ENCODE assay signal across 16 cellular contexts in the genomic region with DNA sequence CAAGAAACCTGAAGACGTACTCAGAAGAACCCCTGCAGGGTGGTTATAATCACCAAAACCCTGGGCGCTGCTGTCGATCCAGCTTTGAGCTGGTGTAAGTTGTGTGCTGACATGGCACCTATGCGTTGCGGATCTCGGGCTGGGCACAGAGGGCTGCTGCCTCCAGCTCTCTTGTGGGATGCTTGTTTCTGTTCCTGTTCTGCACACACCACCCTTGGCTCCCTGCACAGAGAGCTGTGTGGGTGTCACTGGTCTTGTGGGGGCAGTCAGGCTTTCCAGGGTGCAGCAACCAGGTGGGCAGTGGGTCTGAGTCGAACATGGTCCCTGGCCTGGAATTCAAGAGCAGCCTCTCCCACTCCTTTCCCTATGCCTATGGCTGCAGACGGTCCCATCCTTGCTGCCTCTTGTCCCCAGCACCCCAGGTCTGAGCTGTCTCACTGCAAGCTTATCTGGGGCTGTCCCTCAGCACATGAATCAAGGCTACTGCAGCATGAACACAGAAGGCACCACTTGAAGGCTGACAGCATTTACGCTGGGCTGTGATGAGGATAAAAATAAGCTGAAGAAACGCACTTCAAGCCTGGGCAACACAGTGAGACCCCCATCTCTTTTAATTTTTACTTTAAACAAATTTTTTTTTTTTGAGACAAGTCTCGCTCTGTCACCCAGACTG. TPM values are rescaled to one million over a fixed set of nuclear protein-coding genes. Genes with fewer than 3 reads are reported as not detected.
A peak's percentile ranks its signal among the peaks of the same experiment; 100 is the strongest.
DNase-seq lines count a peak whose midpoint lies in the region; ATAC-seq, FAIRE-seq and TF ChIP-seq lines count a peak whose summit lies in the region.
"Had no signal": no experiment of that assay in that cellular context is flagged by ENCODE, and none has a peak within 500 bp of the region (broad histone marks: within the 10 kb centered on the region; RNA-seq: fewer than 3 reads in every experiment).

No MANE protein-coding gene starts in this region.

- no peak overlapping the region for H3K27ac ChIP-seq in A549
- no peak overlapping the region for H3K27ac ChIP-seq in CD4-positive, alpha-beta T cell (ENCODE audit: low read depth, low read length)
- no peak overlapping the region for H3K27ac ChIP-seq in HepG2 (ENCODE audit: extremely low read length, insufficient read depth, low read length)
- H3K27ac ChIP-seq in colonic mucosa, result no peak overlapping the region
- H3K27ac ChIP-seq: BLaER1 treated with 17β-estradiol and CSF1 and Interleukin-3, amounts not matched to agents 10 nM and 100 nM; tibial artery had no signal

- H3K4me2 ChIP-seq in A549 (no peak overlapping the region), HepG2 (ENCODE audit: low read depth, low read length) (no peak overlapping the region)
- H3K4me2 ChIP-seq: BLaER1 treated with 17β-estradiol and CSF1 and Interleukin-3, amounts not matched to agents 10 nM and 100 nM had no signal

- no peak for TF ChIP-seq RAD21 in A549 (conservative IDR thresholded peaks at IDR 0.05 in 1 of 2, IDR thresholded peaks at IDR 0.05 in 1 of 2)
- TF ChIP-seq RAD21 in HepG2 (CRISPR knock-in tag; IDR thresholded peaks at IDR 0.05), result no peak

- H3K4me1 ChIP-seq in A549 (no peaks in the 10 kb centered on the region), HepG2 (ENCODE audit: insufficient read depth, low read length) (no peaks in the 10 kb centered on the region), colonic mucosa (no peaks in the 10 kb centered on the region)
- H3K4me1 ChIP-seq: tibial artery had no signal

- H3K9ac ChIP-seq in HepG2 (ENCODE audit: insufficient read depth, low read depth, low read length) (no peak overlapping the region), colonic mucosa (ENCODE audit: low read depth in 2 of 2, low read length in 2 of 2) (no peak overlapping the region)

- no peak for TF ChIP-seq POLR2A in A549 (IDR thresholded peaks at IDR 0.05; ENCODE audit: low read length)
- peak in 1 of 2 experiments; percentile 52; a peak in 1 of 4 replicates for TF ChIP-seq POLR2A in HepG2 (IDR thresholded peaks at IDR 0.05; ENCODE audit: insufficient read depth in 1 of 2, low read depth in 2 of 2, low read length in 2 of 2)

- no peaks in the 10 kb centered on the region for H3K27me3 ChIP-seq in CD4-positive, alpha-beta T cell (ENCODE audit: control insufficient read depth, insufficient read depth, low read length)
- no peaks in the 10 kb centered on the region for H3K27me3 ChIP-seq in HepG2 (ENCODE audit: control insufficient read depth in 1 of 2, insufficient read depth in 2 of 2, low read length in 2 of 2)
- no peaks in the 10 kb centered on the region for H3K27me3 ChIP-seq in colonic mucosa
- H3K27me3 ChIP-seq: BLaER1 treated with 17β-estradiol and CSF1 and Interleukin-3, amounts not matched to agents 10 nM and 100 nM; tibial artery had no signal

- BruUV-seq in HepG2 (replicated peaks; lab: Mats Ljungman, UMichigan), result no TSS peak

- peak overlapping the region; percentile 11 for H3K4me3 Mint-ChIP-seq in CD4-positive, alpha-beta T cell
- H3K4me3 Mint-ChIP-seq in activated CD8-positive, alpha-beta T cell treated with anti-CD3 and anti-CD28 coated beads for 36 hours, result no peak overlapping the region

- H3K79me2 ChIP-seq in HepG2 (ENCODE audit: insufficient read depth, low read length), result no peaks in the 10 kb centered on the region

- 92% methylated on average over 11 of the region's 11 CpGs for WGBS in A549 (ENCODE audit: missing lambda C conversion rate)
- WGBS in HepG2 (ENCODE audit: low lambda C conversion rate), result 93% methylated on average over 11 of the region's 11 CpGs

- no peak for TF ChIP-seq EP300 in A549 (IDR thresholded peaks at IDR 0.05)
- TF ChIP-seq EP300 in HepG2 (IDR thresholded peaks at IDR 0.05; ENCODE audit: low read depth in 2 of 2, low read length in 2 of 2), result no peak
- no peak for TF ChIP-seq EP300 in HepG2 (CRISPR knock-in tag; IDR thresholded peaks at IDR 0.05; ENCODE audit: borderline replicate concordance)

- POLR2A ChIA-PET in A549 (lab: Yijun Ruan, JAX) (no interaction called here), HepG2 (lab: Yijun Ruan, JAX) (interaction anchor here (1.5 to 1.6 kb wide), 2 partner anchors 36 to 41 kb away, joined by 4 to 8 read pairs; no protein-coding TSS in a partner anchor), GM10248 (lab: Yijun Ruan, JAX) (no interaction called here)
- POLR2A ChIA-PET in CD4-positive, alpha-beta T cell (lab: Charles Lee), result interaction anchor here (0.6 to 6.9 kb wide), 8 partner anchors 15 to 129 kb away, joined by 3 to 63 read pairs (median 6); partner anchors contain the start of gene VPS9D1
- POLR2A ChIA-PET in activated CD8-positive, alpha-beta T cell treated with anti-CD3 and anti-CD28 coated beads for 36 hours (lab: Charles Lee), result interaction anchor here (0.7 to 2.7 kb wide), 9 partner anchors 8 to 147 kb away, joined by 3 to 12 read pairs (median 4); no protein-coding TSS in a partner anchor

- no peaks in the 10 kb centered on the region for H4K20me1 ChIP-seq in HepG2 (ENCODE audit: insufficient read depth, low read length)

- in situ Hi-C loops in HepG2 (cut with HindIII; ENCODE audit: extremely low pct_ligation_motif_present, low pct_unique_long_range_greater_than_20kb), result no loop called here

- no peak for TF ChIP-seq CTCF in A549 (IDR thresholded peaks at IDR 0.05)
- no peak for TF ChIP-seq CTCF in CD4-positive, alpha-beta T cell (IDR thresholded peaks at IDR 0.05)
- no peak for TF ChIP-seq CTCF in activated CD8-positive, alpha-beta T cell treated with anti-CD3 and anti-CD28 coated beads for 36 hours (IDR thresholded peaks at IDR 0.05)
- TF ChIP-seq CTCF in HepG2 (CRISPR knock-in tag; IDR thresholded peaks at IDR 0.05), result no peak
- no peak for TF ChIP-seq CTCF in GM10248 (IDR thresholded peaks at IDR 0.05; ENCODE audit: control extremely low read depth, extremely low read depth, low read depth, missing control alignments)
- TF ChIP-seq CTCF in colonic mucosa (IDR thresholded peaks at IDR 0.05), result no peak

- no peak overlapping the region for H3K4me3 ChIP-seq in A549
- no peak overlapping the region for H3K4me3 ChIP-seq in HepG2 (replicated peaks in 1 of 3; ENCODE audit: insufficient read depth in 1 of 3, low read depth in 2 of 3, low read length in 3 of 3)
- H3K4me3 ChIP-seq in colonic mucosa, result no peak overlapping the region
- H3K4me3 ChIP-seq: BLaER1 treated with 17β-estradiol and CSF1 and Interleukin-3, amounts not matched to agents 10 nM and 100 nM; tibial artery had no signal

- no peak for FAIRE-seq in A549 (lab: Jason Lieb, UNC)
- no peak for FAIRE-seq in HepG2 (lab: Jason Lieb, UNC)

- no peaks in the 10 kb centered on the region for H3K27me3 Mint-ChIP-seq in CD4-positive, alpha-beta T cell
- no peaks in the 10 kb centered on the region for H3K27me3 Mint-ChIP-seq in activated CD8-positive, alpha-beta T cell treated with anti-CD3 and anti-CD28 coated beads for 36 hours

- no peak overlapping the region for H2AFZ ChIP-seq in HepG2 (ENCODE audit: low read length)

- peak overlapping the region; percentile 64 for H3K27ac Mint-ChIP-seq in CD4-positive, alpha-beta T cell
- H3K27ac Mint-ChIP-seq in activated CD8-positive, alpha-beta T cell treated with anti-CD3 and anti-CD28 coated beads for 36 hours, result no peak overlapping the region

- CTCF ChIA-PET in A549 (lab: Yijun Ruan, JAX), result interaction anchor here (0.6 to 2.6 kb wide), 9 partner anchors 9 to 352 kb away, joined by 3 to 14 read pairs (median 3); no protein-coding TSS in a partner anchor
- CTCF ChIA-PET in CD4-positive, alpha-beta T cell (lab: Charles Lee), result no interaction called here
- CTCF ChIA-PET in activated CD8-positive, alpha-beta T cell treated with anti-CD3 and anti-CD28 coated beads for 36 hours (lab: Charles Lee), result interaction anchor here (1.5 to 4.8 kb wide), 3 partner anchors 36 to 119 kb away, joined by 3 to 21 read pairs (median 7); no protein-coding TSS in a partner anchor
- CTCF ChIA-PET in HepG2 (lab: Yijun Ruan, JAX; ENCODE audit: low intra/inter-chr PET ratio, low total read pairs), result no interaction called here
- CTCF ChIA-PET in GM10248 (lab: Yijun Ruan, JAX), result interaction anchor here (0.8 to 1.7 kb wide), 3 partner anchors 15 to 119 kb away, joined by 3 to 9 read pairs (median 3); no protein-coding TSS in a partner anchor

- no peaks in the 10 kb centered on the region for H3K9me3 ChIP-seq in A549
- no peaks in the 10 kb centered on the region for H3K9me3 ChIP-seq in CD4-positive, alpha-beta T cell (ENCODE audit: control insufficient read depth, low read length)
- H3K9me3 ChIP-seq in HepG2 (ENCODE audit: low read length), result no peaks in the 10 kb centered on the region
- H3K9me3 ChIP-seq in colonic mucosa, result no peaks in the 10 kb centered on the region
- H3K9me3 ChIP-seq: BLaER1 treated with 17β-estradiol and CSF1 and Interleukin-3, amounts not matched to agents 10 nM and 100 nM; tibial artery had no signal

- intact Hi-C loops in CD4-positive, alpha-beta T cell (cut with DNase I, micrococcal nuclease), result no loop called here
- intact Hi-C loops in activated CD8-positive, alpha-beta T cell treated with anti-CD3 and anti-CD28 coated beads for 36 hours (cut with micrococcal nuclease), result no loop called here
- intact Hi-C loops in HepG2 (cut with micrococcal nuclease; ENCODE audit: unreplicated experiment), result no loop called here
- intact Hi-C loops in colonic mucosa (cut with DNase I), result no loop called here

- ATAC-seq in A549, result peak; percentile 5 to 10; a peak in 3 of 6 replicates
- no peak for ATAC-seq in CD4-positive, alpha-beta T cell (ENCODE audit: poor library complexity)
- peak; percentile 27 for ATAC-seq in activated CD8-positive, alpha-beta T cell treated with anti-CD3 and anti-CD28 coated beads for 36 hours
- ATAC-seq in HepG2, result no peak

- H3K36me3 ChIP-seq in HepG2 (replicated peaks in 1 of 2; ENCODE audit: control insufficient read depth in 1 of 2, insufficient read depth in 2 of 2, low read length in 2 of 2) (peaks cover 50 to 91% of the 10 kb centered on the region in 2 experiments), colonic mucosa (peaks cover 28% of the 10 kb centered on the region)

- H3K9me3 Mint-ChIP-seq in CD4-positive, alpha-beta T cell, result no peaks in the 10 kb centered on the region
- no peaks in the 10 kb centered on the region for H3K9me3 Mint-ChIP-seq in activated CD8-positive, alpha-beta T cell treated with anti-CD3 and anti-CD28 coated beads for 36 hours

- peaks cover 37% of the 10 kb centered on the region for H3K4me1 Mint-ChIP-seq in CD4-positive, alpha-beta T cell (ENCODE audit: low read depth)
- H3K4me1 Mint-ChIP-seq in activated CD8-positive, alpha-beta T cell treated with anti-CD3 and anti-CD28 coated beads for 36 hours (ENCODE audit: low read depth), result peaks cover 31% of the 10 kb centered on the region

- DNase-seq in A549 (ENCODE audit: low read depth in 1 of 2, low spot score in 1 of 2) (no peak), HepG2 (ENCODE audit: low spot score) (no peak), GM10248 (ENCODE audit: extremely low spot score) (no peak), colonic mucosa (no peak), COLO829 (ENCODE audit: low spot score) (no peak)
- no peak for DNase-seq in CD4-positive, alpha-beta T cell
- no peak for DNase-seq in activated CD8-positive, alpha-beta T cell treated with anti-CD3 and anti-CD28 coated beads for 36 hours
- no peak for DNase-seq in effector CD4-positive, alpha-beta T cell
- DNase-seq: activated CD4-positive, alpha-beta T cell treated with anti-CD3 and anti-CD28 coated beads, Interleukin-2, amount 50 U/mL, for 1 hour; activated gamma-delta T cell treated with Interleukin-2 at 50 U/mL for 16 hours; NCI-H2107; NCI-H82; SHP77; stimulated activated CD4-positive, alpha-beta T cell treated with anti-CD3 and anti-CD28 coated beads, Interleukin-15, amount 100 ng/mL, for 24 hours; tibial artery had no signal

- peaks cover 56% of the 10 kb centered on the region for H3K36me3 Mint-ChIP-seq in CD4-positive, alpha-beta T cell (ENCODE audit: low read depth)
- H3K36me3 Mint-ChIP-seq in activated CD8-positive, alpha-beta T cell treated with anti-CD3 and anti-CD28 coated beads for 36 hours (ENCODE audit: low read depth), result peaks cover 43% of the 10 kb centered on the region

RNA-seq across cellular contexts. Expression of gene ZNF276, which starts 20.1 kb away (rescaled TPM):
- polyA plus RNA-seq in A549 (2011; rRNA removed), result 6.5 and 7.5 TPM in 2 replicates
- 16.8 and 18.4 TPM in 2 replicates for polyA plus RNA-seq in A549 (2012; cell fraction: cytosol; rRNA removed)
- 71.3 and 108 TPM in 2 replicates for polyA plus RNA-seq in A549 (2012; cell fraction: nucleus; rRNA removed)
- 14.0 to 15.4 TPM (median 15.1 TPM) in 3 replicates for polyA plus RNA-seq in A549 (2017; fragmentation: RNase III; extraction: RNeasy Plus Mini Kit Qiagen cat#74134 plus additional on column Dnase treatment)
- polyA minus RNA-seq in A549 (2011; rRNA and poly(A)+ RNA removed), result 10.0 and 10.3 TPM in 2 replicates
- total RNA-seq in CD4-positive, alpha-beta T cell, result 100 to 1,000 TPM; 127 to 137 TPM
- 10 to 100 TPM; 24.6 to 27.9 TPM for total RNA-seq in activated CD8-positive, alpha-beta T cell treated with anti-CD3 and anti-CD28 coated beads for 36 hours
- total RNA-seq in HepG2 (2016; rRNA removed; fragmentation: Illumina TruSeq; extraction: Trizol), result 6.8 and 17.7 TPM in 2 replicates
- 4.4 and 4.7 TPM in 2 replicates for total RNA-seq in HepG2 (2016; cell fraction: cytosol; rRNA removed; fragmentation: Illumina TruSeq; extraction: Trizol; ENCODE audit: low read depth)
- total RNA-seq in HepG2 (2016; cell fraction: insoluble cytoplasmic fraction; rRNA removed; fragmentation: Illumina TruSeq; extraction: Trizol), result 4.5 and 15.9 TPM in 2 replicates
- total RNA-seq in HepG2 (2016; cell fraction: membrane; rRNA removed; fragmentation: Illumina TruSeq; extraction: Trizol), result 5.4 and 8.2 TPM in 2 replicates
- total RNA-seq in HepG2 (2016; cell fraction: nucleus; rRNA removed; fragmentation: Illumina TruSeq; extraction: Trizol), result 22.3 and 26.8 TPM in 2 replicates
- 18.0 and 24.3 TPM in 2 replicates for polyA plus RNA-seq in HepG2 (2011; rRNA removed)
- polyA plus RNA-seq in HepG2 (2011; cell fraction: cytosol; rRNA removed), result 8.0 and 12.2 TPM in 2 replicates
- 148 and 167 TPM in 2 replicates for polyA plus RNA-seq in HepG2 (2011; cell fraction: nucleus; rRNA removed)
- polyA plus RNA-seq in HepG2 (2012), result 16.1 and 20.0 TPM in 2 replicates
- polyA plus RNA-seq in HepG2 (2016; cell fraction: cytosol; fragmentation: Illumina TruSeq; extraction: Trizol; ENCODE audit: low read depth), result 2.3 and 3.4 TPM in 2 replicates
- polyA plus RNA-seq in HepG2 (2016; cell fraction: insoluble cytoplasmic fraction; fragmentation: Illumina TruSeq; extraction: Trizol; ENCODE audit: low read depth), result 7.0 and 9.8 TPM in 2 replicates
- 4.7 and 8.3 TPM in 2 replicates for polyA plus RNA-seq in HepG2 (2016; cell fraction: membrane; fragmentation: Illumina TruSeq; extraction: Trizol; ENCODE audit: low read depth)
- polyA plus RNA-seq in HepG2 (2016; cell fraction: nucleus; fragmentation: Illumina TruSeq; extraction: Trizol; ENCODE audit: insufficient read depth, low read depth), result 66.1 and 72.8 TPM in 2 replicates
- 14.5 and 22.1 TPM in 2 replicates for polyA minus RNA-seq in HepG2 (2011; rRNA and poly(A)+ RNA removed; ENCODE audit: low replicate concordance)
- 4.0 and 6.3 TPM in 2 replicates for polyA minus RNA-seq in HepG2 (2011; cell fraction: cytosol; rRNA and poly(A)+ RNA removed)
- 27.8 and 28.5 TPM in 2 replicates for polyA minus RNA-seq in HepG2 (2011; cell fraction: nucleus; rRNA and poly(A)+ RNA removed)
- 10 to 100 TPM; 19.2 to 30.6 TPM for total RNA-seq in colonic mucosa

RNA-seq across cellular contexts. Expression of gene VPS9D1, which starts 20.8 kb away (rescaled TPM):
- 2.1 and 2.7 TPM in 2 replicates for polyA plus RNA-seq in A549 (2011; rRNA removed)
- 3.1 and 4.3 TPM in 2 replicates for polyA plus RNA-seq in A549 (2012; cell fraction: cytosol; rRNA removed)
- polyA plus RNA-seq in A549 (2012; cell fraction: nucleus; rRNA removed), result 18.7 and 21.0 TPM in 2 replicates
- 3.0 to 5.8 TPM (median 5.4 TPM) in 3 replicates for polyA plus RNA-seq in A549 (2017; fragmentation: RNase III; extraction: RNeasy Plus Mini Kit Qiagen cat#74134 plus additional on column Dnase treatment)
- 1.5 and 2.4 TPM in 2 replicates for polyA minus RNA-seq in A549 (2011; rRNA and poly(A)+ RNA removed)
- 10 to 100 TPM; 18.5 to 21.8 TPM for total RNA-seq in CD4-positive, alpha-beta T cell
- 1 to 10 TPM; 1.5 to 1.6 TPM for total RNA-seq in activated CD8-positive, alpha-beta T cell treated with anti-CD3 and anti-CD28 coated beads for 36 hours
- 3.8 and 10.1 TPM in 2 replicates for total RNA-seq in HepG2 (2016; rRNA removed; fragmentation: Illumina TruSeq; extraction: Trizol)
- 2.4 and 3.2 TPM in 2 replicates for total RNA-seq in HepG2 (2016; cell fraction: cytosol; rRNA removed; fragmentation: Illumina TruSeq; extraction: Trizol; ENCODE audit: low read depth)
- total RNA-seq in HepG2 (2016; cell fraction: insoluble cytoplasmic fraction; rRNA removed; fragmentation: Illumina TruSeq; extraction: Trizol), result 4.2 and 9.2 TPM in 2 replicates
- total RNA-seq in HepG2 (2016; cell fraction: membrane; rRNA removed; fragmentation: Illumina TruSeq; extraction: Trizol), result 5.2 and 6.8 TPM in 2 replicates
- 13.1 and 15.5 TPM in 2 replicates for total RNA-seq in HepG2 (2016; cell fraction: nucleus; rRNA removed; fragmentation: Illumina TruSeq; extraction: Trizol)
- 13.2 and 18.6 TPM in 2 replicates for polyA plus RNA-seq in HepG2 (2011; rRNA removed)
- 4.5 and 5.7 TPM in 2 replicates for polyA plus RNA-seq in HepG2 (2011; cell fraction: cytosol; rRNA removed)
- 111 and 130 TPM in 2 replicates for polyA plus RNA-seq in HepG2 (2011; cell fraction: nucleus; rRNA removed)
- 7.5 and 10.0 TPM in 2 replicates for polyA plus RNA-seq in HepG2 (2012)
- polyA plus RNA-seq in HepG2 (2016; cell fraction: cytosol; fragmentation: Illumina TruSeq; extraction: Trizol; ENCODE audit: low read depth), result 2.5 and 3.3 TPM in 2 replicates
- polyA plus RNA-seq in HepG2 (2016; cell fraction: insoluble cytoplasmic fraction; fragmentation: Illumina TruSeq; extraction: Trizol; ENCODE audit: low read depth), result 4.6 and 6.5 TPM in 2 replicates
- 5.7 and 6.3 TPM in 2 replicates for polyA plus RNA-seq in HepG2 (2016; cell fraction: membrane; fragmentation: Illumina TruSeq; extraction: Trizol; ENCODE audit: low read depth)
- 51.9 and 55.4 TPM in 2 replicates for polyA plus RNA-seq in HepG2 (2016; cell fraction: nucleus; fragmentation: Illumina TruSeq; extraction: Trizol; ENCODE audit: insufficient read depth, low read depth)
- polyA minus RNA-seq in HepG2 (2011; rRNA and poly(A)+ RNA removed; ENCODE audit: low replicate concordance), result 4.4 and 8.1 TPM in 2 replicates
- 2.2 and 5.0 TPM in 2 replicates for polyA minus RNA-seq in HepG2 (2011; cell fraction: cytosol; rRNA and poly(A)+ RNA removed)
- polyA minus RNA-seq in HepG2 (2011; cell fraction: nucleus; rRNA and poly(A)+ RNA removed), result 6.8 and 7.5 TPM in 2 replicates
- total RNA-seq in colonic mucosa, result 10 to 100 TPM; 11.9 to 12.7 TPM

RNA-seq across cellular contexts. Expression of gene SPATA2L, which starts 40.0 kb away (rescaled TPM):
- polyA plus RNA-seq in A549 (2011; rRNA removed), result 3.5 and 3.6 TPM in 2 replicates
- polyA plus RNA-seq in A549 (2012; cell fraction: cytosol; rRNA removed), result 9.1 and 12.3 TPM in 2 replicates
- polyA plus RNA-seq in A549 (2012; cell fraction: nucleus; rRNA removed), result 16.2 and 21.7 TPM in 2 replicates
- polyA plus RNA-seq in A549 (2017; fragmentation: RNase III; extraction: RNeasy Plus Mini Kit Qiagen cat#74134 plus additional on column Dnase treatment), result 4.7 to 5.2 TPM (median 4.9 TPM) in 3 replicates
- 3.0 and 3.7 TPM in 2 replicates for polyA minus RNA-seq in A549 (2011; rRNA and poly(A)+ RNA removed)
- total RNA-seq in CD4-positive, alpha-beta T cell, result 10 to 100 TPM; 26.1 to 28.3 TPM
- 1 to 10 TPM; 2.6 to 3.3 TPM for total RNA-seq in activated CD8-positive, alpha-beta T cell treated with anti-CD3 and anti-CD28 coated beads for 36 hours
- 17.0 and 20.7 TPM in 2 replicates for total RNA-seq in HepG2 (2016; rRNA removed; fragmentation: Illumina TruSeq; extraction: Trizol)
- total RNA-seq in HepG2 (2016; cell fraction: cytosol; rRNA removed; fragmentation: Illumina TruSeq; extraction: Trizol; ENCODE audit: low read depth), result 5.1 and 5.8 TPM in 2 replicates
- 16.3 and 20.7 TPM in 2 replicates for total RNA-seq in HepG2 (2016; cell fraction: insoluble cytoplasmic fraction; rRNA removed; fragmentation: Illumina TruSeq; extraction: Trizol)
- total RNA-seq in HepG2 (2016; cell fraction: membrane; rRNA removed; fragmentation: Illumina TruSeq; extraction: Trizol), result 12.5 and 13.4 TPM in 2 replicates
- 9.5 and 13.5 TPM in 2 replicates for total RNA-seq in HepG2 (2016; cell fraction: nucleus; rRNA removed; fragmentation: Illumina TruSeq; extraction: Trizol)
- 9.1 and 11.8 TPM in 2 replicates for polyA plus RNA-seq in HepG2 (2011; rRNA removed)
- polyA plus RNA-seq in HepG2 (2011; cell fraction: cytosol; rRNA removed), result 13.4 and 23.3 TPM in 2 replicates
- polyA plus RNA-seq in HepG2 (2011; cell fraction: nucleus; rRNA removed), result 26.3 and 28.3 TPM in 2 replicates
- polyA plus RNA-seq in HepG2 (2012), result 6.8 and 12.5 TPM in 2 replicates
- polyA plus RNA-seq in HepG2 (2016; cell fraction: cytosol; fragmentation: Illumina TruSeq; extraction: Trizol; ENCODE audit: low read depth), result 3.0 and 3.1 TPM in 2 replicates
- polyA plus RNA-seq in HepG2 (2016; cell fraction: insoluble cytoplasmic fraction; fragmentation: Illumina TruSeq; extraction: Trizol; ENCODE audit: low read depth), result 13.3 and 14.0 TPM in 2 replicates
- 5.3 and 7.7 TPM in 2 replicates for polyA plus RNA-seq in HepG2 (2016; cell fraction: membrane; fragmentation: Illumina TruSeq; extraction: Trizol; ENCODE audit: low read depth)
- polyA plus RNA-seq in HepG2 (2016; cell fraction: nucleus; fragmentation: Illumina TruSeq; extraction: Trizol; ENCODE audit: insufficient read depth, low read depth), result 14.9 and 15.5 TPM in 2 replicates
- 3.5 and 31.4 TPM in 2 replicates for polyA minus RNA-seq in HepG2 (2011; rRNA and poly(A)+ RNA removed; ENCODE audit: low replicate concordance)
- 16.7 and 20.7 TPM in 2 replicates for polyA minus RNA-seq in HepG2 (2011; cell fraction: cytosol; rRNA and poly(A)+ RNA removed)
- polyA minus RNA-seq in HepG2 (2011; cell fraction: nucleus; rRNA and poly(A)+ RNA removed), result 8.8 and 8.9 TPM in 2 replicates
- 10 to 100 TPM; 17.8 to 18.4 TPM for total RNA-seq in colonic mucosa

RNA-seq across cellular contexts. Expression of gene CDK10, which starts 55.0 kb away (rescaled TPM):
- 35.9 and 40.2 TPM in 2 replicates for polyA plus RNA-seq in A549 (2011; rRNA removed)
- 47.9 and 59.3 TPM in 2 replicates for polyA plus RNA-seq in A549 (2012; cell fraction: cytosol; rRNA removed)
- 316 and 339 TPM in 2 replicates for polyA plus RNA-seq in A549 (2012; cell fraction: nucleus; rRNA removed)
- 52.9 to 99.8 TPM (median 55.3 TPM) in 3 replicates for polyA plus RNA-seq in A549 (2017; fragmentation: RNase III; extraction: RNeasy Plus Mini Kit Qiagen cat#74134 plus additional on column Dnase treatment)
- 31.9 and 35.3 TPM in 2 replicates for polyA minus RNA-seq in A549 (2011; rRNA and poly(A)+ RNA removed)
- 10 to 100 TPM; 58.9 to 62.8 TPM for total RNA-seq in CD4-positive, alpha-beta T cell
- total RNA-seq in activated CD8-positive, alpha-beta T cell treated with anti-CD3 and anti-CD28 coated beads for 36 hours, result 10 to 100 TPM; 85.8 to 98.6 TPM
- 1.2 and 2.5 TPM in 2 replicates for total RNA-seq in HepG2 (2016; rRNA removed; fragmentation: Illumina TruSeq; extraction: Trizol)
- total RNA-seq in HepG2 (2016; cell fraction: cytosol; rRNA removed; fragmentation: Illumina TruSeq; extraction: Trizol; ENCODE audit: low read depth), result 4.2 and 5.8 TPM in 2 replicates
- 1.4 and 2.6 TPM in 2 replicates for total RNA-seq in HepG2 (2016; cell fraction: insoluble cytoplasmic fraction; rRNA removed; fragmentation: Illumina TruSeq; extraction: Trizol)
- 3.5 TPM in 2 replicates for total RNA-seq in HepG2 (2016; cell fraction: membrane; rRNA removed; fragmentation: Illumina TruSeq; extraction: Trizol)
- 2.4 and 3.5 TPM in 2 replicates for total RNA-seq in HepG2 (2016; cell fraction: nucleus; rRNA removed; fragmentation: Illumina TruSeq; extraction: Trizol)
- polyA plus RNA-seq in HepG2 (2011; rRNA removed), result 3.9 and 4.3 TPM in 2 replicates
- 1.5 and 2.1 TPM in 2 replicates for polyA plus RNA-seq in HepG2 (2011; cell fraction: cytosol; rRNA removed)
- polyA plus RNA-seq in HepG2 (2011; cell fraction: nucleus; rRNA removed), result 28.1 and 29.8 TPM in 2 replicates
- polyA plus RNA-seq in HepG2 (2012), result 2.7 and 6.1 TPM in 2 replicates
- polyA plus RNA-seq in HepG2 (2016; cell fraction: cytosol; fragmentation: Illumina TruSeq; extraction: Trizol; ENCODE audit: low read depth), result 1.1 TPM in 2 replicates
- 1.1 and 1.2 TPM in 2 replicates for polyA plus RNA-seq in HepG2 (2016; cell fraction: insoluble cytoplasmic fraction; fragmentation: Illumina TruSeq; extraction: Trizol; ENCODE audit: low read depth)
- 1.0 and 1.2 TPM in 2 replicates for polyA plus RNA-seq in HepG2 (2016; cell fraction: membrane; fragmentation: Illumina TruSeq; extraction: Trizol; ENCODE audit: low read depth)
- polyA plus RNA-seq in HepG2 (2016; cell fraction: nucleus; fragmentation: Illumina TruSeq; extraction: Trizol; ENCODE audit: insufficient read depth, low read depth), result 11.0 and 12.6 TPM in 2 replicates
- polyA minus RNA-seq in HepG2 (2011; rRNA and poly(A)+ RNA removed; ENCODE audit: low replicate concordance), result 2.9 and 43.1 TPM in 2 replicates
- polyA minus RNA-seq in HepG2 (2011; cell fraction: cytosol; rRNA and poly(A)+ RNA removed), result 1.6 and 2.8 TPM in 2 replicates
- 4.5 and 5.8 TPM in 2 replicates for polyA minus RNA-seq in HepG2 (2011; cell fraction: nucleus; rRNA and poly(A)+ RNA removed)
- total RNA-seq in colonic mucosa, result 100 to 1,000 TPM in 1 of 2 donors, 10 to 100 TPM in 1; 72.2 to 136 TPM

Comparison
In these comparisons a context has a peak if more than half of its experiments do, and no peak if none do; other contexts are left out.
1. ATAC-seq: peak in A549 (2 of 2) and activated CD8-positive, alpha-beta T cell treated with anti-CD3 and anti-CD28 coated beads for 36 hours (single experiment); none in CD4-positive, alpha-beta T cell (single experiment) and HepG2 (single experiment).
2. CTCF ChIA-PET loops: an anchor here in A549 (0.6 to 2.6 kb wide), activated CD8-positive, alpha-beta T cell treated with anti-CD3 and anti-CD28 coated beads for 36 hours (1.5 to 4.8 kb wide) and GM10248 (0.8 to 1.7 kb wide); none called in CD4-positive, alpha-beta T cell and HepG2.
3. POLR2A ChIA-PET loops: an anchor here in CD4-positive, alpha-beta T cell (0.6 to 6.9 kb wide), activated CD8-positive, alpha-beta T cell treated with anti-CD3 and anti-CD28 coated beads for 36 hours (0.7 to 2.7 kb wide) and HepG2 (1.5 to 1.6 kb wide); none called in A549 and GM10248.